In the genomic region with DNA sequence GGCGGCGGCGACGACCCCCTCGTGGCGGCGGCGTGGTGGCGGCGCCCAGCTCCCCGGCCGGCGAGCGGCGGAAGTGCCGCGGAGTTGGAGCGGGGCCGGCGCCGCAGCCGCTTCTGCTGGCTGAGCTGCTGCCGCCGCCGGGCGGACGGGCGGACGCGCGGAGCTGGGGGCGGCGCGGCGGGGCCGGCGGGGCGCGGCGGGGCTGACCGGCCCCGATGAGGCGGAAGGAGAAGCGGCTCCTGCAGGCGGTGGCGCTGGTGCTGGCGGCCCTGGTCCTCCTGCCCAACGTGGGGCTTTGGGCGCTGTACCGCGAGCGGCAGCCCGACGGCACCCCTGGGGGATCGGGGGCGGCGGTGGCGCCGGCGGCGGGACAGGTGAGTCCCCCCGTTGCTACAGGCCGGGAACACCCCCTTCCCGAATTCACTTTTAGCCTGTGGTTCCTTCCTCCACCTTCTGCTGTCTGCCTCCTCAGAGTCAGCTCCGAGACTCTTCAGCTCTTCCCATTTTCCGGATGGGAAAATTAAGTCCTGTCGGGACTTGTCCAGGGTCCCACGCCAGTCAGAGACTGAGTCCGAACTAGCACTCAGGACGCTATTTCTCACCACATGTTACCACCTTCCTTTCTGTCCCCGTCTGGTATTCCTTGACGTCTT, we compare ENCODE assay signal across 8 cellular contexts. TPM values are rescaled to one million over a fixed set of nuclear protein-coding genes. Genes with fewer than 3 reads are reported as not detected.
A peak's percentile ranks its signal among the peaks of the same experiment; 100 is the strongest.
DNase-seq lines count a peak whose midpoint lies in the region; ATAC-seq and TF ChIP-seq lines count a peak whose summit lies in the region.

A gene with protein sequence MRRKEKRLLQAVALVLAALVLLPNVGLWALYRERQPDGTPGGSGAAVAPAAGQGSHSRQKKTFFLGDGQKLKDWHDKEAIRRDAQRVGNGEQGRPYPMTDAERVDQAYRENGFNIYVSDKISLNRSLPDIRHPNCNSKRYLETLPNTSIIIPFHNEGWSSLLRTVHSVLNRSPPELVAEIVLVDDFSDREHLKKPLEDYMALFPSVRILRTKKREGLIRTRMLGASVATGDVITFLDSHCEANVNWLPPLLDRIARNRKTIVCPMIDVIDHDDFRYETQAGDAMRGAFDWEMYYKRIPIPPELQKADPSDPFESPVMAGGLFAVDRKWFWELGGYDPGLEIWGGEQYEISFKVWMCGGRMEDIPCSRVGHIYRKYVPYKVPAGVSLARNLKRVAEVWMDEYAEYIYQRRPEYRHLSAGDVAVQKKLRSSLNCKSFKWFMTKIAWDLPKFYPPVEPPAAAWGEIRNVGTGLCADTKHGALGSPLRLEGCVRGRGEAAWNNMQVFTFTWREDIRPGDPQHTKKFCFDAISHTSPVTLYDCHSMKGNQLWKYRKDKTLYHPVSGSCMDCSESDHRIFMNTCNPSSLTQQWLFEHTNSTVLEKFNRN (plus strand): TSS at position 82 of the 653 bp plus-strand sequence. CDS start 134 bp downstream, at position 216.

- no peaks in the 10 kb centered on the region for H3K36me3 ChIP-seq in tibial nerve

- H3K27me3 Mint-ChIP-seq in activated T-helper 17 cell treated with anti-CD3 and anti-CD28 coated beads, Interleukin-2, amount 50 U/mL, for 72 hours: no peaks in the 10 kb centered on the region
- no peaks in the 10 kb centered on the region for H3K27me3 Mint-ChIP-seq in natural killer cell (ENCODE audit: low read depth in 2 of 2)

- no peaks in the 10 kb centered on the region for H3K27me3 ChIP-seq in tibial nerve

- H3K27ac Mint-ChIP-seq in activated T-helper 17 cell treated with anti-CD3 and anti-CD28 coated beads, Interleukin-2, amount 50 U/mL, for 72 hours: peak within 1 kb of the TSS; percentile 87
- H3K27ac Mint-ChIP-seq in natural killer cell: peak within 1 kb of the TSS; percentile 89 to 92

- ATAC-seq in GM18519 (IDR thresholded peaks at IDR 0.05; ENCODE audit: low FRiP score, unreplicated experiment) (peak; percentile 71), HG02943 (IDR thresholded peaks at IDR 0.05; ENCODE audit: low read depth, unreplicated experiment) (peak; percentile 56), natural killer cell (peak; percentile 74 to 85 (median 81))
- peak; percentile 76 for ATAC-seq in activated T-helper 17 cell treated with anti-CD3 and anti-CD28 coated beads, Interleukin-2, amount 50 U/mL, for 72 hours (replicated peaks)

- peaks cover 30% of the 10 kb centered on the region for H3K36me3 Mint-ChIP-seq in activated T-helper 17 cell treated with anti-CD3 and anti-CD28 coated beads, Interleukin-2, amount 50 U/mL, for 72 hours (ENCODE audit: low read depth)
- peaks cover 5% of the 10 kb centered on the region for H3K36me3 Mint-ChIP-seq in natural killer cell

- peak within 1 kb of the TSS; percentile 56 to 82 (median 68) for H3K27ac ChIP-seq in tibial nerve

- no peak for TF ChIP-seq EP300 in tibial nerve (IDR thresholded peaks at IDR 0.05)

- peak in 12 of 14 donors; percentile 40 to 90 (median 70) for DNase-seq in C1 segment of cervical spinal cord (lab: John Stamatoyannopoulos, UW)
- peak; percentile 17 for DNase-seq in NCI-H748 treated with DMSO at 0.1 percent for 48 hours (lab: John Stamatoyannopoulos, UW)
- DNase-seq in foreskin fibroblast: peak; percentile 73 to 92
- DNase-seq in natural killer cell: no peak
- DNase-seq in tibial nerve (ENCODE audit: low spot score in 2 of 2): no peak

- no peaks in the 10 kb centered on the region for H3K9me3 ChIP-seq in tibial nerve

- TF ChIP-seq POLR2A in tibial nerve (IDR thresholded peaks at IDR 0.05): peak in 1 of 2 donors; percentile 59

- TF ChIP-seq CTCF in foreskin fibroblast (IDR thresholded peaks at IDR 0.05; ENCODE audit: low read depth, low read length) (no peak), natural killer cell (IDR thresholded peaks at IDR 0.05) (no peak), tibial nerve (IDR thresholded peaks at IDR 0.05) (no peak)

- 3% methylated on average over 18 to 26 of the region's 72 CpGs for WGBS in tibial nerve, 2 donors

- H3K4me3 Mint-ChIP-seq in activated T-helper 17 cell treated with anti-CD3 and anti-CD28 coated beads, Interleukin-2, amount 50 U/mL, for 72 hours: peak within 1 kb of the TSS; percentile 89
- H3K4me3 Mint-ChIP-seq in natural killer cell: peak within 1 kb of the TSS; percentile 96

- H3K9me3 Mint-ChIP-seq in activated T-helper 17 cell treated with anti-CD3 and anti-CD28 coated beads, Interleukin-2, amount 50 U/mL, for 72 hours: no peaks in the 10 kb centered on the region
- H3K9me3 Mint-ChIP-seq in natural killer cell: no peaks in the 10 kb centered on the region

- H3K4me1 ChIP-seq in tibial nerve: peaks cover 0 to 48% (median 26%) of the 10 kb centered on the region in 4 donors

- intact Hi-C loops in natural killer cell (cut with micrococcal nuclease): loop anchor here (5.0 to 10.0 kb wide), 3 partner anchors 194 to 667 kb away; a partner anchor contains a TSS

- H3K4me3 ChIP-seq in foreskin fibroblast (ENCODE audit: low read depth in 1 of 2, low read length in 2 of 2) (peak within 1 kb of the TSS; percentile 85 to 88), tibial nerve (peak within 1 kb of the TSS; percentile 65 to 94 (median 74))

- H3K4me1 Mint-ChIP-seq in activated T-helper 17 cell treated with anti-CD3 and anti-CD28 coated beads, Interleukin-2, amount 50 U/mL, for 72 hours: peaks cover 28% of the 10 kb centered on the region
- peaks cover 46 to 57% of the 10 kb centered on the region in 2 donors for H3K4me1 Mint-ChIP-seq in natural killer cell

RNA-seq across cellular contexts. Expression of the gene that starts here (rescaled TPM):
- 10 to 100 TPM; 21.5 to 45.3 TPM for total RNA-seq in activated T-helper 17 cell treated with anti-CD3 and anti-CD28 coated beads, Interleukin-2, amount 50 U/mL, for 72 hours
- 10 to 100 TPM; 77.0 to 92.6 (median 77.6) TPM for total RNA-seq in natural killer cell
- 10 to 100 TPM; 24.1 to 41.2 (median 26.7) TPM for total RNA-seq in tibial nerve

Comparison
In these comparisons a context has a peak if more than half of its experiments do, and no peak if none do; other contexts are left out.
1. DNase-seq: peak in C1 segment of cervical spinal cord (12 of 14), NCI-H748 treated with DMSO at 0.1 percent for 48 hours (single experiment) and foreskin fibroblast (2 of 2); none in natural killer cell (single experiment) and tibial nerve (0 of 2).
2. Peak in every context shown above with its lines, with median percentiles within 50 percentile points of each other: ATAC-seq.